Comparison of ENCODE assay signal across 23 cellular contexts in the genomic region with DNA sequence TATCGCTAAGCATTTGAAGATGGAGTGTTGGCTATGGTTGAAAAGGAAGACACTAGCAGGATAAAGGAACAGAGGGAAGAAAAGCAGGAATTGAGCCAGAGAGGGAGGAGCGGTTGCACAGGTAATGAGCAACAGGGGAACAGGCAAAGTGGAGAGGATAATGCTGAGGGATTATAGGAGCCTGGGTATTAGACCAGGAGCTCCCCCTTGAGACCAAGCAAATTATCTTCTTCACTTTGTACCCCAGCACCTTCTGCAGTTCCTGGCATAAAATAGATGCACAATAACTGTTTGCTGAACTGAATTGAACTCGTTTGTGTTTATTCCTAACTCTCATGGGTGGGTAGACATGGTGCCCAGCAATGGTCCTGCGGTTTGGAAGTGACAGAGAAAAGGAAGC. TPM values are rescaled to one million over a fixed set of nuclear protein-coding genes. Genes with fewer than 3 reads are reported as not detected.
DNase-seq lines count a peak whose midpoint lies in the region; ATAC-seq and TF ChIP-seq lines count a peak whose summit lies in the region.
"Had no signal": no experiment of that assay in that cellular context is flagged by ENCODE, and none has a peak within 500 bp of the region (broad histone marks: within the 10 kb centered on the region; RNA-seq: fewer than 3 reads in every experiment).

No MANE protein-coding gene starts in this region.

- no peaks in the 10 kb centered on the region for H3K27me3 Mint-ChIP-seq in WTC11 (ENCODE audit: low read depth)

- H3K4me1 Mint-ChIP-seq in WTC11, result peaks cover 15% of the 10 kb centered on the region
- H3K4me1 Mint-ChIP-seq: naive thymus-derived CD4-positive, alpha-beta T cell had no signal

- TF ChIP-seq CTCF in GM12864 (IDR thresholded peaks at IDR 0.05; ENCODE audit: low read depth, low read length, missing control alignments), result peak; percentile 11
- no peak for TF ChIP-seq CTCF in NB4 (IDR thresholded peaks at IDR 0.05; ENCODE audit: low read depth, low read length)
- no peak for TF ChIP-seq CTCF in WTC11 (IDR thresholded peaks at IDR 0.05)

- no peak for TF ChIP-seq POLR2A in NB4 (IDR thresholded peaks at IDR 0.05; ENCODE audit: extremely low read depth, insufficient read length)

- H3K27ac Mint-ChIP-seq in WTC11, result no peak overlapping the region
- H3K27ac Mint-ChIP-seq: CD8-positive, alpha-beta T cell; naive thymus-derived CD4-positive, alpha-beta T cell had no signal

- H3K9me3 Mint-ChIP-seq in WTC11, result no peaks in the 10 kb centered on the region
- H3K9me3 Mint-ChIP-seq: CD8-positive, alpha-beta T cell had no signal

- no peak overlapping the region for H3K4me3 Mint-ChIP-seq in WTC11
- H3K4me3 Mint-ChIP-seq: CD8-positive, alpha-beta T cell; naive thymus-derived CD4-positive, alpha-beta T cell had no signal

- DNase-seq in A172 (ENCODE audit: low spot score) (peak; percentile 10), GM12864 (ENCODE audit: low read depth) (no peak), NB4 (ENCODE audit: low read depth) (peak; percentile 1), WTC11 (ENCODE audit: low spot score) (no peak), glomerular visceral epithelial cell (ENCODE audit: extremely low spot score) (no peak), mesenteric fat pad (ENCODE audit: low spot score) (no peak)
- DNase-seq: activated effector memory CD4-positive, alpha-beta T cell treated with Interleukin-2 at 50 U/mL for 16 hours; adrenal gland; CD8-positive, alpha-beta T cell; glutamatergic neuron; naive thymus-derived CD4-positive, alpha-beta T cell; NCI-H1092; NCI-H2107; pancreas; Right ventricle myocardium superior; sigmoid colon had no signal

- no peak overlapping the region for H3K4me3 ChIP-seq in GM12864 (ENCODE audit: low read depth, low read length)
- H3K4me3 ChIP-seq in NB4 (ENCODE audit: low read depth, low read length), result no peak overlapping the region
- H3K4me3 ChIP-seq: adrenal gland, esophagus muscularis mucosa, pancreas, sigmoid colon had no signal

- POLR2A ChIA-PET in WTC11 (lab: Charles Lee), result no interaction called here

- no peaks in the 10 kb centered on the region for H3K36me3 Mint-ChIP-seq in WTC11
- H3K36me3 Mint-ChIP-seq: CD8-positive, alpha-beta T cell; naive thymus-derived CD4-positive, alpha-beta T cell had no signal

- CTCF ChIA-PET in WTC11 (lab: Charles Lee), result interaction anchor here (0.6 to 1.4 kb wide), 4 partner anchors 12 to 498 kb away, joined by 3 to 5 read pairs (median 3); partner anchors contain the start of gene EIF3F

- peak; percentile 96 for ATAC-seq in WTC11
- no peak for ATAC-seq in GM18868 (IDR thresholded peaks at IDR 0.05; ENCODE audit: unreplicated experiment)
- no peak for ATAC-seq in HG03280 (IDR thresholded peaks at IDR 0.05; ENCODE audit: unreplicated experiment)
- ATAC-seq: activated CD4-positive, CD25-positive, alpha-beta regulatory T cell treated with anti-CD3 and anti-CD28 coated beads, Interleukin-2, amount 50 U/mL, for 24 hours; CD8-positive, alpha-beta T cell; naive thymus-derived CD4-positive, alpha-beta T cell; pancreas had no signal

TF ChIP-seq in WTC11, 78 proteins besides CTCF, POLR2A, EP300 and RAD21 (continues in another document):
- TF ChIP-seq NR3C1 (CRISPR knock-in tag; conservative IDR thresholded peaks at IDR 0.05; ENCODE audit: low read depth) (no peak), ZNF281 (CRISPR knock-in tag; IDR thresholded peaks at IDR 0.05) (no peak), ZNF263 (CRISPR knock-in tag; IDR thresholded peaks at IDR 0.05; ENCODE audit: low read depth) (no peak), GABPB1 (CRISPR knock-in tag; IDR thresholded peaks at IDR 0.05) (no peak), TP53 (CRISPR knock-in tag; IDR thresholded peaks at IDR 0.05) (no peak), IRF2 (CRISPR knock-in tag; IDR thresholded peaks at IDR 0.05; ENCODE audit: borderline replicate concordance, low read depth) (no peak), CREM (CRISPR knock-in tag; IDR thresholded peaks at IDR 0.05) (no peak), ARID4B (CRISPR knock-in tag; IDR thresholded peaks at IDR 0.05; ENCODE audit: borderline replicate concordance) (no peak), SOX15 (CRISPR knock-in tag; IDR thresholded peaks at IDR 0.05) (no peak)
- TF ChIP-seq, protein P1, sequence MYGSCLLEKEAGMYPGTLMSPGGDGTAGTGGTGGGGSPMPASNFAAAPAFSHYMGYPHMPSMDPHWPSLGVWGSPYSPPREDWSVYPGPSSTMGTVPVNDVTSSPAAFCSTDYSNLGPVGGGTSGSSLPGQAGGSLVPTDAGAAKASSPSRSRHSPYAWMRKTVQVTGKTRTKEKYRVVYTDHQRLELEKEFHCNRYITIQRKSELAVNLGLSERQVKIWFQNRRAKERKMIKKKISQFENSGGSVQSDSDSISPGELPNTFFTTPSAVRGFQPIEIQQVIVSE (CRISPR knock-in tag; IDR thresholded peaks at IDR 0.05; ENCODE audit: borderline replicate concordance), result no peak

RNA-seq across cellular contexts. Expression of gene OR5P3, which starts 20.8 kb away (rescaled TPM):
- not detected in 2 replicates for total RNA-seq in A172 (2014; rRNA removed; shearing (Covaris generic))
- total RNA-seq in WTC11 (2021), result not detected in 3 replicates
- not detected for total RNA-seq in mesenteric fat pad
- total RNA-seq: adrenal gland; cardiac septum; CD8-positive, alpha-beta T cell; esophagus muscularis mucosa; lung microvascular endothelial cell; naive thymus-derived CD4-positive, alpha-beta T cell; Right ventricle myocardium superior; sigmoid colon; T-helper 2 cell treated with Interferon-gamma antibody and Interleukin-4, amounts not matched to agents 100 ng/mL and 5 ng/mL, for 36 hours had no signal

RNA-seq across cellular contexts. Expression of gene OR5P2, which starts 54.6 kb away (rescaled TPM):
- total RNA-seq in A172 (2014; rRNA removed; shearing (Covaris generic)), result not detected in 2 replicates
- total RNA-seq in WTC11 (2021), result not detected in 3 replicates
- total RNA-seq in mesenteric fat pad, result not detected
- total RNA-seq: adrenal gland; cardiac septum; CD8-positive, alpha-beta T cell; esophagus muscularis mucosa; lung microvascular endothelial cell; naive thymus-derived CD4-positive, alpha-beta T cell; pancreas; Right ventricle myocardium superior; sigmoid colon; T-helper 2 cell treated with Interferon-gamma antibody and Interleukin-4, amounts not matched to agents 100 ng/mL and 5 ng/mL, for 36 hours had no signal

Comparison
In these comparisons a context has a peak if more than half of its experiments do, and no peak if none do; other contexts are left out.
1. DNase-seq: peak in A172 (single experiment) and NB4 (single experiment); none in GM12864 (single experiment), WTC11 (single experiment), glomerular visceral epithelial cell (single experiment) and mesenteric fat pad (single experiment).